Comparison of ENCODE assay signal across 8 cellular contexts in the genomic region with DNA sequence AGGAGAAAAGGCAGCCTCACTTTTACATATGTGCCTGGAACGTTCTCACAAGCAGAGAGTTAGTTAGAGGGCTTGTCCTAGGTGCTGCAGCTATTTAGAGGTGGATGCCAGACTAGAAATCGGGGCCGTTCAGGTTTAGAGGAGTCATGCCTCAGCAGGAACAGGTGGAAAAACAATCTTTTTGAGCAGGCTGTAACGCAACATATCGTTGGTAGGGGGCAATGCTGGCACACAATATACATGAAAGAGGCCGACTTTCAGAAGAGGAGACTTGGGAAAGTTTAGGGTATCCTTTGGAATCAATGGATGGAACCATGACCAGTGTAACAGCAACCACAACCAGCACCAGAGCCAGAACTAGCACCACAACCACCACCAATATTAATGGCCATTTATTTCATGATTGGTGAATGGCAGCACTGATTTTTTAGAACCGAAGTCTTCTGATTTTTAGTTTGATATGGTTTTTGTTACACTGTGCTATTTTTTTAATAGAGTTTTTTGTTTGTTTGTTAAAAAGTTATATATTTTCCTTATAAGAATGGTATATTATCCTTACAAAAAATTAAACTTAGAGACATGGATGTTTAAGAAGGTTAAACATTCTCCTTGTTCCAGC. TPM values are rescaled to one million over a fixed set of nuclear protein-coding genes. Genes with fewer than 3 reads are reported as not detected.
DNase-seq lines count a peak whose midpoint lies in the region; ATAC-seq, FAIRE-seq and TF ChIP-seq lines count a peak whose summit lies in the region.

No MANE protein-coding gene starts in this region.

- ATAC-seq in GM21737 (IDR thresholded peaks at IDR 0.05; ENCODE audit: unreplicated experiment): no peak
- no peak for ATAC-seq in GM21528 (IDR thresholded peaks at IDR 0.05; ENCODE audit: low FRiP score, unreplicated experiment)
- ATAC-seq in GM19328 (IDR thresholded peaks at IDR 0.05; ENCODE audit: unreplicated experiment): no peak

- no peak for TF ChIP-seq POLR2A in thyroid gland (IDR thresholded peaks at IDR 0.05)

- intact Hi-C loops in thyroid gland (cut with DNase I): loop anchor here (10.0 kb wide), 1 partner anchor 1261 kb away; no protein-coding TSS in a partner anchor

- WGBS in thyroid gland, 2 donors: 23 to 25% methylated on average over 7 of the region's 7 CpGs

- no peak overlapping the region for H3K4me3 ChIP-seq in thyroid gland (replicated peaks in 1 of 3)

- DNase-seq in AG09319 (ENCODE audit: extremely low read depth, low read depth) (no peak), GM19239 (ENCODE audit: insufficient read length, low spot score) (no peak), NCI-H774 (lab: John Stamatoyannopoulos, UW) (peak; percentile 34), fibroblast of peridontal ligament (ENCODE audit: extremely low read depth) (peak; percentile 9), thyroid gland (no peak)

- H3K4me1 ChIP-seq in thyroid gland: no peaks in the 10 kb centered on the region

- no peaks in the 10 kb centered on the region for H3K27me3 ChIP-seq in thyroid gland

- TF ChIP-seq CTCF in AG09319 (IDR thresholded peaks at IDR 0.05; ENCODE audit: low read depth, low read length) (peak; percentile 20; the same call in 1 of the 2 replicates), thyroid gland (IDR thresholded peaks at IDR 0.05) (peak in 2 of 6 experiments; percentile 12 to 34)

- H3K27ac ChIP-seq in thyroid gland: no peak overlapping the region

- no peaks in the 10 kb centered on the region for H3K36me3 ChIP-seq in thyroid gland

- H3K9me3 ChIP-seq in thyroid gland: no peaks in the 10 kb centered on the region

- FAIRE-seq in GM19239 (lab: Jason Lieb, UNC): peak; percentile 40

RNA-seq across cellular contexts. Expression of gene PAQR3, which starts 14.9 kb away (rescaled TPM):
- total RNA-seq in thyroid gland: 10 to 100 TPM; 12.5 to 18.8 (median 15.2) TPM

Comparison
In these comparisons a context has a peak if more than half of its experiments do, and no peak if none do; other contexts are left out.
1. DNase-seq: peak in NCI-H774 (single experiment) and fibroblast of peridontal ligament (single experiment); none in AG09319 (single experiment), GM19239 (single experiment) and thyroid gland (0 of 2).